8 cellular contexts compared by ENCODE assay signal in genomic region chr2:209526541-209526940, GRCh38.
DNase-seq lines count a peak whose midpoint lies in the region; ATAC-seq and TF ChIP-seq lines count a peak whose summit lies in the region.

No MANE protein-coding gene starts in this region.

- H3K9me3 ChIP-seq in mucosa of descending colon (no peaks in the 10 kb centered on the region), Peyer's patch (no peaks in the 10 kb centered on the region)
- H3K9me3 ChIP-seq in effector memory CD4-positive, alpha-beta T cell (ENCODE audit: control insufficient read depth, low read length): no peaks in the 10 kb centered on the region

- H3K4me3 ChIP-seq in mucosa of descending colon: no peak overlapping the region
- H3K4me3 ChIP-seq in effector memory CD4-positive, alpha-beta T cell (ENCODE audit: insufficient read depth, low read depth, low read length, poor library complexity, severe bottlenecking): no peak overlapping the region
- no peak overlapping the region for H3K4me3 ChIP-seq in Peyer's patch

- H3K4me3 Mint-ChIP-seq in activated naive CD8-positive, alpha-beta T cell treated with anti-CD3 and anti-CD28 coated beads for 36 hours: peak overlapping the region; percentile 38

- peaks cover 25% of the 10 kb centered on the region for H3K4me1 Mint-ChIP-seq in activated naive CD8-positive, alpha-beta T cell treated with anti-CD3 and anti-CD28 coated beads for 36 hours

- H3K36me3 Mint-ChIP-seq in activated naive CD8-positive, alpha-beta T cell treated with anti-CD3 and anti-CD28 coated beads for 36 hours: peaks cover 3% of the 10 kb centered on the region

- H3K27me3 ChIP-seq in effector memory CD4-positive, alpha-beta T cell (replicated peaks; ENCODE audit: control insufficient read depth, insufficient read depth, low read length, poor library complexity, severe bottlenecking): no peaks in the 10 kb centered on the region
- H3K27me3 ChIP-seq in Peyer's patch: no peaks in the 10 kb centered on the region

- H3K36me3 ChIP-seq in mucosa of descending colon (ENCODE audit: low read depth): no peaks in the 10 kb centered on the region
- H3K36me3 ChIP-seq in effector memory CD4-positive, alpha-beta T cell (ENCODE audit: control insufficient read depth, insufficient read depth, low read length): no peaks in the 10 kb centered on the region
- H3K36me3 ChIP-seq in Peyer's patch: no peaks in the 10 kb centered on the region

- no peaks in the 10 kb centered on the region for H3K9me3 Mint-ChIP-seq in activated naive CD8-positive, alpha-beta T cell treated with anti-CD3 and anti-CD28 coated beads for 36 hours

- intact Hi-C loops in mucosa of descending colon (cut with DNase I, micrococcal nuclease) (no loop called here), head of caudate nucleus (cut with DNase I) (no loop called here)

- DNase-seq in EL: peak; percentile 21
- no peak for DNase-seq in activated naive CD8-positive, alpha-beta T cell treated with anti-CD3 and anti-CD28 coated beads for 36 hours
- no peak for DNase-seq in mucosa of descending colon
- no peak for DNase-seq in head of caudate nucleus
- no peak for DNase-seq in effector memory CD4-positive, alpha-beta T cell
- DNase-seq in Peyer's patch: no peak
- DNase-seq in ureter (ENCODE audit: low spot score): no peak

- H3K27ac ChIP-seq in effector memory CD4-positive, alpha-beta T cell (ENCODE audit: insufficient read depth, low read length, poor library complexity, severe bottlenecking): no peak overlapping the region
- no peak overlapping the region for H3K27ac ChIP-seq in Peyer's patch

- no peaks in the 10 kb centered on the region for H3K4me1 ChIP-seq in mucosa of descending colon (ENCODE audit: low read depth)
- no peaks in the 10 kb centered on the region for H3K4me1 ChIP-seq in effector memory CD4-positive, alpha-beta T cell (ENCODE audit: control insufficient read depth, insufficient read depth, low read length, poor library complexity, severe bottlenecking)
- H3K4me1 ChIP-seq in Peyer's patch: peaks cover 0 to 4% (median 2%) of the 10 kb centered on the region in 4 donors

- H3K27me3 Mint-ChIP-seq in activated naive CD8-positive, alpha-beta T cell treated with anti-CD3 and anti-CD28 coated beads for 36 hours: no peaks in the 10 kb centered on the region

- peak overlapping the region; percentile 59 for H3K27ac Mint-ChIP-seq in activated naive CD8-positive, alpha-beta T cell treated with anti-CD3 and anti-CD28 coated beads for 36 hours

- no peak for TF ChIP-seq POLR2A in Peyer's patch (IDR thresholded peaks at IDR 0.05)

- TF ChIP-seq CTCF in mucosa of descending colon (IDR thresholded peaks at IDR 0.05) (no peak), Peyer's patch (IDR thresholded peaks at IDR 0.05) (no peak)

- ATAC-seq in HG02981 (IDR thresholded peaks at IDR 0.05; ENCODE audit: unreplicated experiment) (peak; percentile 45), mucosa of descending colon (peak; percentile 46)
